ENCODE assay signal across 23 cellular contexts in genomic region chr12:66746489-66747201, GRCh38.
"Had no signal": no experiment of that assay in that cellular context is flagged by ENCODE, and none has a peak within 500 bp of the region (broad histone marks: within the 10 kb centered on the region; RNA-seq: fewer than 3 reads in every experiment).

No MANE protein-coding gene starts in this region.

- H3K9me3 ChIP-seq: adrenal gland had no signal

- DNase-seq: activated CD4-positive, alpha-beta T cell treated with anti-CD3 and anti-CD28 coated beads for 4 hours; activated CD8-positive, alpha-beta memory T cell treated with anti-CD3 and anti-CD28 coated beads, Interleukin-2, amount 50 U/mL, for 48 hours; activated CD8-positive, alpha-beta T cell treated with anti-CD3 and anti-CD28 coated beads, Interleukin-2, amount 10 ng/mL, durations not matched to agents 7 days and 5 days; activated naive CD4-positive, alpha-beta T cell treated with anti-CD3 and anti-CD28 coated beads, Interleukin-2, amount 50 U/mL, for 16 hours; activated naive CD8-positive, alpha-beta T cell treated with anti-CD3 and anti-CD28 coated beads, Interleukin-2, amount 10 ng/mL, durations not matched to agents 7 days and 5 days; activated T-cell treated with anti-CD3 and anti-CD28 coated beads, Interleukin-2, amount 50 U/mL, for 1 hour; adrenal gland; anterior cingulate cortex; Kasumi-1; NCI-H1048; NCI-H1694; NCI-H2029; NCI-H2107; NCI-H2171 treated with DMSO at 0.1 percent for 48 hours; NCI-H226; NCI-H526 treated with DMSO at 0.1 percent for 48 hours; RPMI8226; T-cell; T-helper 2 cell; T1000 had no signal

- H3K27me3 ChIP-seq: adrenal gland had no signal

- ATAC-seq: activated CD8-positive, alpha-beta T cell treated with anti-CD3 and anti-CD28 coated beads, Interleukin-2, amount 10 ng/mL, durations not matched to agents 7 days and 5 days; Right ventricle myocardium inferior; T-cell had no signal

- H3K27ac ChIP-seq: adrenal gland, SK-N-MC had no signal

- FAIRE-seq: TTC549 had no signal

- H3K36me3 ChIP-seq: adrenal gland had no signal

- H3K4me3 ChIP-seq: adrenal gland, SK-N-MC had no signal

- H3K4me1 ChIP-seq: adrenal gland had no signal
